In the genomic region with DNA sequence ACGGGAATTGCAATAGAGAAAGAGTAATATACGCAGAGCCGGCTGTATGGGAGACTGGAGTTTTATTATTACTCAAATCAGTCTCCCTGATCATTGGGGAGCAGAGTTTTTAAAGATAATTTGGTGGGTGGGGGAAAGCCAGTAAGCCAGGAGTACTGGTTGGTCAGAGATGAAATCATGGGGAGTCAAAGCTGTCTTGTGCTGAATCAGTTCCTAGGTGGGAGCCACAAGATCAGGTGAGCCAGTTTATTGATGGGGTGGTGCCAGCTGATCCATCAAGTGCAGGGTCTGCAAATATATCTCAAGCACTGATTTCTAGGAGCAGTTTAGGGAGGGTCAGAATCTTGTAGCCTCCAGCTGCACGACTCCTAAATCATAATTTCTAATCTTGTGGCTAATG, we compare ENCODE assay signal across 7 cellular contexts.
DNase-seq lines count a peak whose midpoint lies in the region; ATAC-seq and TF ChIP-seq lines count a peak whose summit lies in the region.
"Not testable (repeated sequence)": the region's sequence is repeated elsewhere in the genome, so short reads cannot be mapped to it uniquely, and the experiment has no call there.

No MANE protein-coding gene starts in this region.

- H3K4me3 ChIP-seq in HUES6 (ENCODE audit: low read depth, low read length); naive thymus-derived CD4-positive, alpha-beta T cell (ENCODE audit: low read length): not testable (repeated sequence)

- H3K9me3 Mint-ChIP-seq in activated CD4-positive, alpha-beta T cell treated with anti-CD3 and anti-CD28 coated beads for 36 hours (ENCODE audit: low read depth) = peaks cover 17% of the 10 kb centered on the region
- not testable (repeated sequence) for H3K9me3 Mint-ChIP-seq in activated T-cell treated with anti-CD3 and anti-CD28 coated beads, Interleukin-2, amount 50 U/mL, for 24 hours; activated T-helper 2 cell treated with anti-CD3 and anti-CD28 coated beads, Interferon-gamma antibody, Interleukin-2, Interleukin-4, amounts not matched to agents 10 μg/mL and 5 μg/mL and 100 μg/mL, durations not matched to agents 14 hours and 24 hours and 36 hours; MCF 10A (ENCODE audit: unreplicated experiment); stimulated activated effector memory CD8-positive, alpha-beta T cell treated with anti-CD3 and anti-CD28 coated beads, Interleukin-12 subunit alpha, Interleukin-12 subunit beta, amount 100 ng/mL, for 72 hours
- H3K9me3 Mint-ChIP-seq in naive thymus-derived CD4-positive, alpha-beta T cell = peaks cover 0 to 19% (median 6%) of the 10 kb centered on the region in 11 donors

- H3K27ac ChIP-seq in HUES6 (ENCODE audit: low read depth, low read length) = peak overlapping the region; percentile 87; the same call in 1 of the 2 replicates
- not testable (repeated sequence) for H3K27ac ChIP-seq in naive thymus-derived CD4-positive, alpha-beta T cell (ENCODE audit: low read depth, low read length)

- not testable (repeated sequence) for BruUV-seq in MCF 10A (replicated peaks; lab: Mats Ljungman, UMichigan)

- peaks cover 94% of the 10 kb centered on the region for H3K4me1 Mint-ChIP-seq in activated CD4-positive, alpha-beta T cell treated with anti-CD3 and anti-CD28 coated beads for 36 hours
- peaks cover 97% of the 10 kb centered on the region for H3K4me1 Mint-ChIP-seq in activated T-cell treated with anti-CD3 and anti-CD28 coated beads, Interleukin-2, amount 50 U/mL, for 24 hours (ENCODE audit: low read depth)
- peaks cover 77% of the 10 kb centered on the region for H3K4me1 Mint-ChIP-seq in activated T-helper 2 cell treated with anti-CD3 and anti-CD28 coated beads, Interferon-gamma antibody, Interleukin-2, Interleukin-4, amounts not matched to agents 10 μg/mL and 5 μg/mL and 100 μg/mL, durations not matched to agents 14 hours and 24 hours and 36 hours (ENCODE audit: low read depth)
- H3K4me1 Mint-ChIP-seq in MCF 10A (ENCODE audit: insufficient read depth, unreplicated experiment) = peaks cover 32% of the 10 kb centered on the region
- peaks cover 30 to 71% (median 61%) of the 10 kb centered on the region in 7 donors for H3K4me1 Mint-ChIP-seq in naive thymus-derived CD4-positive, alpha-beta T cell
- H3K4me1 Mint-ChIP-seq in stimulated activated effector memory CD8-positive, alpha-beta T cell treated with anti-CD3 and anti-CD28 coated beads, Interleukin-12 subunit alpha, Interleukin-12 subunit beta, amount 100 ng/mL, for 72 hours = peaks cover 80% of the 10 kb centered on the region

- not testable (repeated sequence) for DNase-seq in activated CD4-positive, alpha-beta T cell treated with anti-CD3 and anti-CD28 coated beads for 36 hours; activated T-helper 2 cell treated with anti-CD3 and anti-CD28 coated beads, Interferon-gamma antibody, Interleukin-2, Interleukin-4, amounts not matched to agents 10 μg/mL and 5 μg/mL and 100 μg/mL, durations not matched to agents 14 hours and 24 hours and 36 hours (ENCODE audit: low spot score); MCF 10A (ENCODE audit: unreplicated experiment); naive thymus-derived CD4-positive, alpha-beta T cell; stimulated activated effector memory CD8-positive, alpha-beta T cell treated with anti-CD3 and anti-CD28 coated beads, Interleukin-12 subunit alpha, Interleukin-12 subunit beta, amount 100 ng/mL, for 72 hours (ENCODE audit: low spot score in 2 of 2)
- peak; percentile 29 for DNase-seq in activated T-cell treated with anti-CD3 and anti-CD28 coated beads, Interleukin-2, amount 50 U/mL, for 24 hours

- not testable (repeated sequence) for H3K27me3 Mint-ChIP-seq in activated CD4-positive, alpha-beta T cell treated with anti-CD3 and anti-CD28 coated beads for 36 hours; activated T-cell treated with anti-CD3 and anti-CD28 coated beads, Interleukin-2, amount 50 U/mL, for 24 hours; MCF 10A (ENCODE audit: insufficient read depth, unreplicated experiment)
- H3K27me3 Mint-ChIP-seq in activated T-helper 2 cell treated with anti-CD3 and anti-CD28 coated beads, Interferon-gamma antibody, Interleukin-2, Interleukin-4, amounts not matched to agents 10 μg/mL and 5 μg/mL and 100 μg/mL, durations not matched to agents 14 hours and 24 hours and 36 hours (ENCODE audit: low read depth) = peaks cover 23% of the 10 kb centered on the region
- H3K27me3 Mint-ChIP-seq in naive thymus-derived CD4-positive, alpha-beta T cell = peaks cover 0 to 47% (median 0%) of the 10 kb centered on the region in 5 donors

- H3K4me3 Mint-ChIP-seq in activated CD4-positive, alpha-beta T cell treated with anti-CD3 and anti-CD28 coated beads for 36 hours; activated T-cell treated with anti-CD3 and anti-CD28 coated beads, Interleukin-2, amount 50 U/mL, for 24 hours; activated T-helper 2 cell treated with anti-CD3 and anti-CD28 coated beads, Interferon-gamma antibody, Interleukin-2, Interleukin-4, amounts not matched to agents 10 μg/mL and 5 μg/mL and 100 μg/mL, durations not matched to agents 14 hours and 24 hours and 36 hours (ENCODE audit: low read depth); MCF 10A (ENCODE audit: unreplicated experiment): not testable (repeated sequence)
- H3K4me3 Mint-ChIP-seq in naive thymus-derived CD4-positive, alpha-beta T cell = peak overlapping the region in 3 of 10 donors; percentile 38 to 78 (median 72)
- H3K4me3 Mint-ChIP-seq in stimulated activated effector memory CD8-positive, alpha-beta T cell treated with anti-CD3 and anti-CD28 coated beads, Interleukin-12 subunit alpha, Interleukin-12 subunit beta, amount 100 ng/mL, for 72 hours = peak overlapping the region; percentile 18

- H3K36me3 ChIP-seq in HUES6 (ENCODE audit: control insufficient read depth, insufficient read depth, low read length); naive thymus-derived CD4-positive, alpha-beta T cell (ENCODE audit: control insufficient read depth in 2 of 3, insufficient read depth in 3 of 3, low read length in 3 of 3): not testable (repeated sequence)

- intact Hi-C loops in activated CD4-positive, alpha-beta T cell treated with anti-CD3 and anti-CD28 coated beads for 36 hours (cut with DNase I, micrococcal nuclease); activated T-helper 2 cell treated with anti-CD3 and anti-CD28 coated beads, Interferon-gamma antibody, Interleukin-2, Interleukin-4, amounts not matched to agents 10 μg/mL and 5 μg/mL and 100 μg/mL, durations not matched to agents 14 hours and 24 hours and 36 hours (cut with micrococcal nuclease): not testable (repeated sequence)
- intact Hi-C loops in MCF 10A (cut with micrococcal nuclease) = loop anchor here (10.0 kb wide), 1 partner anchor 439 kb away; no protein-coding TSS in a partner anchor
- intact Hi-C loops in naive thymus-derived CD4-positive, alpha-beta T cell (cut with micrococcal nuclease) = loop anchor here in 1 of 2 donors (10.0 kb wide), 1 partner anchor 439 kb away; no protein-coding TSS in a partner anchor

- H3K27me3 ChIP-seq in HUES6 (ENCODE audit: control insufficient read depth, insufficient read depth, low read length); naive thymus-derived CD4-positive, alpha-beta T cell (ENCODE audit: control insufficient read depth in 2 of 2, insufficient read depth in 2 of 2, low read length in 2 of 2): not testable (repeated sequence)

- H3K36me3 Mint-ChIP-seq in activated CD4-positive, alpha-beta T cell treated with anti-CD3 and anti-CD28 coated beads for 36 hours (ENCODE audit: low read depth); activated T-cell treated with anti-CD3 and anti-CD28 coated beads, Interleukin-2, amount 50 U/mL, for 24 hours (ENCODE audit: low read depth); activated T-helper 2 cell treated with anti-CD3 and anti-CD28 coated beads, Interferon-gamma antibody, Interleukin-2, Interleukin-4, amounts not matched to agents 10 μg/mL and 5 μg/mL and 100 μg/mL, durations not matched to agents 14 hours and 24 hours and 36 hours (ENCODE audit: low read depth); MCF 10A (ENCODE audit: insufficient read depth, unreplicated experiment); naive thymus-derived CD4-positive, alpha-beta T cell: not testable (repeated sequence)
- peaks cover 21% of the 10 kb centered on the region for H3K36me3 Mint-ChIP-seq in stimulated activated effector memory CD8-positive, alpha-beta T cell treated with anti-CD3 and anti-CD28 coated beads, Interleukin-12 subunit alpha, Interleukin-12 subunit beta, amount 100 ng/mL, for 72 hours

- not testable (repeated sequence) for TF ChIP-seq CTCF in MCF 10A (IDR thresholded peaks at IDR 0.05; ENCODE audit: unreplicated experiment)

- peak overlapping the region; percentile 27 for H3K27ac Mint-ChIP-seq in activated CD4-positive, alpha-beta T cell treated with anti-CD3 and anti-CD28 coated beads for 36 hours
- peak overlapping the region; percentile 16 for H3K27ac Mint-ChIP-seq in activated T-cell treated with anti-CD3 and anti-CD28 coated beads, Interleukin-2, amount 50 U/mL, for 24 hours
- peak overlapping the region; percentile 74 for H3K27ac Mint-ChIP-seq in activated T-helper 2 cell treated with anti-CD3 and anti-CD28 coated beads, Interferon-gamma antibody, Interleukin-2, Interleukin-4, amounts not matched to agents 10 μg/mL and 5 μg/mL and 100 μg/mL, durations not matched to agents 14 hours and 24 hours and 36 hours
- peak overlapping the region; percentile 91 for H3K27ac Mint-ChIP-seq in MCF 10A (ENCODE audit: low read depth, unreplicated experiment)
- peak overlapping the region in 8 of 9 donors; percentile 80 to 98 (median 94) for H3K27ac Mint-ChIP-seq in naive thymus-derived CD4-positive, alpha-beta T cell
- peak overlapping the region; percentile 27 for H3K27ac Mint-ChIP-seq in stimulated activated effector memory CD8-positive, alpha-beta T cell treated with anti-CD3 and anti-CD28 coated beads, Interleukin-12 subunit alpha, Interleukin-12 subunit beta, amount 100 ng/mL, for 72 hours

- CTCF ChIA-PET in activated CD4-positive, alpha-beta T cell treated with anti-CD3 and anti-CD28 coated beads for 36 hours (lab: Charles Lee) = interaction anchor here (1.0 to 1.3 kb wide), 3 partner anchors 10 to 120 kb away, joined by 3 to 5 read pairs (median 4); no protein-coding TSS in a partner anchor
- CTCF ChIA-PET in MCF 10A (lab: Yijun Ruan, JAX) = interaction anchor here (0.6 to 8.0 kb wide), 5 partner anchors 21 to 439 kb away, joined by 3 to 107 read pairs (median 3); no protein-coding TSS in a partner anchor
- CTCF ChIA-PET in naive thymus-derived CD4-positive, alpha-beta T cell (lab: Charles Lee) = interaction anchor here (1.0 kb wide), 1 partner anchor 120 kb away, joined by 3 read pairs; no protein-coding TSS in a partner anchor

- not testable (repeated sequence) for H3K9me3 ChIP-seq in HUES6 (ENCODE audit: control insufficient read depth, insufficient read depth, low read depth, low read length); naive thymus-derived CD4-positive, alpha-beta T cell (ENCODE audit: control insufficient read depth in 2 of 3, low read length in 3 of 3)

- not testable (repeated sequence) for ATAC-seq in activated CD4-positive, alpha-beta T cell treated with anti-CD3 and anti-CD28 coated beads for 36 hours; naive thymus-derived CD4-positive, alpha-beta T cell
- ATAC-seq in stimulated activated effector memory CD8-positive, alpha-beta T cell treated with anti-CD3 and anti-CD28 coated beads, Interleukin-12 subunit alpha, Interleukin-12 subunit beta, amount 100 ng/mL, for 72 hours = peak; percentile 59

- POLR2A ChIA-PET in activated CD4-positive, alpha-beta T cell treated with anti-CD3 and anti-CD28 coated beads for 36 hours (lab: Charles Lee) = interaction anchor here (0.5 kb wide), 1 partner anchor 71 kb away, joined by 3 read pairs; no protein-coding TSS in a partner anchor
- POLR2A ChIA-PET in MCF 10A (lab: Yijun Ruan, JAX) = interaction anchor here (0.6 to 0.8 kb wide), 2 partner anchors 10 to 1034 kb away, joined by 3 to 6 read pairs; no protein-coding TSS in a partner anchor
- POLR2A ChIA-PET in naive thymus-derived CD4-positive, alpha-beta T cell (lab: Charles Lee) = interaction anchor here (0.9 to 2.5 kb wide), 3 partner anchors 11 to 203 kb away, joined by 3 to 9 read pairs (median 5); no protein-coding TSS in a partner anchor

- peaks cover 49% of the 10 kb centered on the region for H3K4me1 ChIP-seq in HUES6 (ENCODE audit: control insufficient read depth, insufficient read depth, low read length)
- peaks cover 0 to 45% of the 10 kb centered on the region in 2 donors for H3K4me1 ChIP-seq in naive thymus-derived CD4-positive, alpha-beta T cell (ENCODE audit: control insufficient read depth in 2 of 2, insufficient read depth in 2 of 2, low read length in 2 of 2)

- not testable (repeated sequence) for H3K9ac ChIP-seq in HUES6 (ENCODE audit: low read length)

Comparison
In these comparisons a context has a peak if more than half of its experiments do, and no peak if none do; other contexts are left out.
1. H3K27ac Mint-ChIP-seq: peak in every context shown above with its lines; median percentile 94 in naive thymus-derived CD4-positive, alpha-beta T cell; 91 in MCF 10A; 74 in activated T-helper 2 cell treated with anti-CD3 and anti-CD28 coated beads, Interferon-gamma antibody, Interleukin-2, Interleukin-4, amounts not matched to agents 10 μg/mL and 5 μg/mL and 100 μg/mL, durations not matched to agents 14 hours and 24 hours and 36 hours; 27 in activated CD4-positive, alpha-beta T cell treated with anti-CD3 and anti-CD28 coated beads for 36 hours; 27 in stimulated activated effector memory CD8-positive, alpha-beta T cell treated with anti-CD3 and anti-CD28 coated beads, Interleukin-12 subunit alpha, Interleukin-12 subunit beta, amount 100 ng/mL, for 72 hours; 16 in activated T-cell treated with anti-CD3 and anti-CD28 coated beads, Interleukin-2, amount 50 U/mL, for 24 hours.